25 cellular contexts compared by ENCODE assay signal in genomic region chr3:58192076-58192475, GRCh38. TPM values are rescaled to one million over a fixed set of nuclear protein-coding genes. Genes with fewer than 3 reads are reported as not detected.
DNase-seq lines count a peak whose midpoint lies in the region; ATAC-seq and TF ChIP-seq lines count a peak whose summit lies in the region.
"Had no signal": no experiment of that assay in that cellular context is flagged by ENCODE, and none has a peak within 500 bp of the region (broad histone marks: within the 10 kb centered on the region; RNA-seq: fewer than 3 reads in every experiment).

No MANE protein-coding gene starts in this region.

- no peaks in the 10 kb centered on the region for H3K27me3 Mint-ChIP-seq in IgD-negative memory B cell
- peaks cover 7% of the 10 kb centered on the region for H3K27me3 Mint-ChIP-seq in nephron progenitor cell (ENCODE audit: low read depth, poor library complexity)
- H3K27me3 Mint-ChIP-seq in stimulated activated naive B cell treated with anti-CD40 and anti-IgM and Interleukin-4, amounts not matched to agents 10 μg/mL and 1 μg/mL and 100 μg/mL, for 72 hours = no peaks in the 10 kb centered on the region

- H3K4me3 Mint-ChIP-seq in IgD-negative memory B cell (no peak overlapping the region), nephron progenitor cell (peak overlapping the region; percentile 46)
- no peak overlapping the region for H3K4me3 Mint-ChIP-seq in stimulated activated naive B cell treated with anti-CD40 and anti-IgM and Interleukin-4, amounts not matched to agents 10 μg/mL and 1 μg/mL and 100 μg/mL, for 72 hours

- H3K4me1 Mint-ChIP-seq in IgD-negative memory B cell (peaks cover 10 to 18% (median 14%) of the 10 kb centered on the region in 3 donors), nephron progenitor cell (peaks cover 57% of the 10 kb centered on the region)
- H3K4me1 Mint-ChIP-seq in stimulated activated naive B cell treated with anti-CD40 and anti-IgM and Interleukin-4, amounts not matched to agents 10 μg/mL and 1 μg/mL and 100 μg/mL, for 72 hours = peaks cover 12 to 19% of the 10 kb centered on the region in 2 donors

- H3K36me3 Mint-ChIP-seq in IgD-negative memory B cell (no peaks in the 10 kb centered on the region), nephron progenitor cell (ENCODE audit: low read depth) (no peaks in the 10 kb centered on the region)
- H3K36me3 Mint-ChIP-seq in stimulated activated naive B cell treated with anti-CD40 and anti-IgM and Interleukin-4, amounts not matched to agents 10 μg/mL and 1 μg/mL and 100 μg/mL, for 72 hours = peaks cover 5 to 20% of the 10 kb centered on the region in 2 donors
- H3K36me3 Mint-ChIP-seq: CD4-positive, alpha-beta memory T cell had no signal

- intact Hi-C loops in adrenal gland (cut with DNase I) (no loop called here), tibial artery (cut with DNase I; ENCODE audit: low total_unique reads) (loop anchor here (5.0 kb wide), 1 partner anchor 110 kb away; no protein-coding TSS in a partner anchor)

- TF ChIP-seq POLR2A in adrenal gland (IDR thresholded peaks at IDR 0.05) = no peak

- 77 to 80% (median 79%) methylated on average over 4 to 5 of the region's 5 CpGs for WGBS in adrenal gland, 4 donors

- H3K27ac Mint-ChIP-seq in IgD-negative memory B cell (peak overlapping the region in 2 of 3 donors; percentile 48 to 78), nephron progenitor cell (peak overlapping the region; percentile 68)
- H3K27ac Mint-ChIP-seq in stimulated activated naive B cell treated with anti-CD40 and anti-IgM and Interleukin-4, amounts not matched to agents 10 μg/mL and 1 μg/mL and 100 μg/mL, for 72 hours = peak overlapping the region; percentile 70

- H3K9me3 ChIP-seq in adrenal gland (replicated peaks in 1 of 3) (no peaks in the 10 kb centered on the region), tibial artery (no peaks in the 10 kb centered on the region)
- H3K9me3 ChIP-seq: A549, Caco-2, MG63, SJCRH30 had no signal

- H3K36me3 ChIP-seq in adrenal gland (replicated peaks in 1 of 2) (no peaks in the 10 kb centered on the region), tibial artery (no peaks in the 10 kb centered on the region)
- H3K36me3 ChIP-seq: MG63, SJCRH30 had no signal

- H3K4me1 ChIP-seq in adrenal gland (replicated peaks in 1 of 2) (no peaks in the 10 kb centered on the region), tibial artery (no peaks in the 10 kb centered on the region)

- H3K4me3 ChIP-seq in adrenal gland (no peak overlapping the region), tibial artery (no peak overlapping the region)
- H3K4me3 ChIP-seq: A549, GM23248, MG63, SJCRH30 had no signal

- H3K27me3 ChIP-seq in adrenal gland = no peaks in the 10 kb centered on the region
- H3K27me3 ChIP-seq in tibial artery = no peaks in the 10 kb centered on the region
- H3K27me3 ChIP-seq: MG63, SJCRH30 had no signal

- H3K27ac ChIP-seq in adrenal gland (no peak overlapping the region), tibial artery (no peak overlapping the region)
- H3K27ac ChIP-seq: A549, GM23248, SJCRH30 had no signal

- DNase-seq in left kidney (ENCODE audit: low read depth, low spot score) (peak; percentile 84), nephron progenitor cell (peak; percentile 21), adrenal gland (no peak), tibial artery (no peak)
- DNase-seq in stimulated activated naive B cell treated with anti-CD40 and anti-IgM and Interleukin-4, amounts not matched to agents 10 μg/mL and 1 μg/mL and 100 μg/mL, for 72 hours = no peak
- DNase-seq: AML-193; C1 segment of cervical spinal cord; Caco-2; CD4-positive, alpha-beta memory T cell; GM23248; H7; KG1; MG63; NCI-H1105 treated with DMSO at 0.1 percent for 48 hours; NCI-H2029; NCI-H446; NCI-H524 treated with DMSO at 0.1 percent for 48 hours; NCI-H774; NK-92 treated with Interleukin-12 subunit alpha and Interleukin-12 subunit beta, amount 100 ng/mL, for 24 hours; PC-3; SJCRH30 had no signal

- no peak for ATAC-seq in stimulated activated naive B cell treated with anti-CD40 and anti-IgM and Interleukin-4, amounts not matched to agents 10 μg/mL and 1 μg/mL and 100 μg/mL, for 72 hours (replicated peaks)
- no peak for ATAC-seq in HG03039 (IDR thresholded peaks at IDR 0.05; ENCODE audit: unreplicated experiment)
- ATAC-seq: A549, PC-3 had no signal

- H3K9me3 Mint-ChIP-seq in IgD-negative memory B cell (peaks cover 0 to 5% (median 1%) of the 10 kb centered on the region in 3 donors), nephron progenitor cell (peaks cover 3% of the 10 kb centered on the region)
- peaks cover 3% of the 10 kb centered on the region in 2 donors for H3K9me3 Mint-ChIP-seq in stimulated activated naive B cell treated with anti-CD40 and anti-IgM and Interleukin-4, amounts not matched to agents 10 μg/mL and 1 μg/mL and 100 μg/mL, for 72 hours
- H3K9me3 Mint-ChIP-seq: CD4-positive, alpha-beta memory T cell had no signal

- TF ChIP-seq CTCF in nephron progenitor cell (IDR thresholded peaks at IDR 0.05) = no peak
- TF ChIP-seq CTCF in adrenal gland (IDR thresholded peaks at IDR 0.05) = no peak
- no peak for TF ChIP-seq CTCF in tibial artery (IDR thresholded peaks at IDR 0.05)

RNA-seq across cellular contexts. Expression of gene DNASE1L3, which starts 18.7 kb away (rescaled TPM):
- polyA plus RNA-seq in IgD-negative memory B cell (1.7 TPM), adrenal gland (10 to 100 TPM; 29.2 to 57.6 (median 46.3) TPM)
- total RNA-seq in adrenal gland = 10 to 100 TPM; 42.9 to 83.9 (median 58.4) TPM
- total RNA-seq: CD4-positive, alpha-beta memory T cell; GM23248; H7; HT1080; SJCRH30 had no signal
- polyA plus RNA-seq: CD4-positive, alpha-beta memory T cell; GM23248 had no signal

RNA-seq across cellular contexts. Expression of gene ABHD6, which starts 45.5 kb away (rescaled TPM):
- 11.0 TPM for polyA plus RNA-seq in IgD-negative memory B cell
- total RNA-seq in adrenal gland = 10 to 100 TPM; 17.2 to 36.6 (median 27.8) TPM
- 10 to 100 TPM; 10.2 to 28.0 (median 14.6) TPM for polyA plus RNA-seq in adrenal gland

Comparison
In these comparisons a context has a peak if more than half of its experiments do, and no peak if none do; other contexts are left out.
1. DNase-seq: peak in left kidney (single experiment) and nephron progenitor cell (single experiment); none in stimulated activated naive B cell treated with anti-CD40 and anti-IgM and Interleukin-4, amounts not matched to agents 10 μg/mL and 1 μg/mL and 100 μg/mL, for 72 hours (single experiment), adrenal gland (0 of 7) and tibial artery (0 of 2).
2. RNA of gene DNASE1L3, which starts 18.7 kb away (polyA plus RNA-seq): 29.2 to 57.6 TPM in adrenal gland; 1.7 TPM in IgD-negative memory B cell (single experiment); every median in the first group is over 10 times any median in the second.
3. Peak in every context shown above with its lines, with median percentiles within 50 percentile points of each other: H3K27ac Mint-ChIP-seq.